Comparison of ENCODE assay signal across 1 cellular context in genomic region chr6:5286780-5287179, GRCh38.
TF ChIP-seq lines count a peak whose summit lies in the region.

No MANE protein-coding gene starts in this region.

TF ChIP-seq in GM23338, 12 proteins besides CTCF, POLR2A, EP300 and RAD21:
- TF ChIP-seq, protein P1, sequence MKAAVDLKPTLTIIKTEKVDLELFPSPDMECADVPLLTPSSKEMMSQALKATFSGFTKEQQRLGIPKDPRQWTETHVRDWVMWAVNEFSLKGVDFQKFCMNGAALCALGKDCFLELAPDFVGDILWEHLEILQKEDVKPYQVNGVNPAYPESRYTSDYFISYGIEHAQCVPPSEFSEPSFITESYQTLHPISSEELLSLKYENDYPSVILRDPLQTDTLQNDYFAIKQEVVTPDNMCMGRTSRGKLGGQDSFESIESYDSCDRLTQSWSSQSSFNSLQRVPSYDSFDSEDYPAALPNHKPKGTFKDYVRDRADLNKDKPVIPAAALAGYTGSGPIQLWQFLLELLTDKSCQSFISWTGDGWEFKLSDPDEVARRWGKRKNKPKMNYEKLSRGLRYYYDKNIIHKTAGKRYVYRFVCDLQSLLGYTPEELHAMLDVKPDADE (IDR thresholded peaks at IDR 0.05) = no peak
- no peak for TF ChIP-seq REST (IDR thresholded peaks at IDR 0.05; ENCODE audit: unreplicated experiment)
- TF ChIP-seq POLR2AphosphoS5 (IDR thresholded peaks at IDR 0.05; ENCODE audit: low read depth) = no peak
- TF ChIP-seq NANOG (IDR thresholded peaks at IDR 0.05; ENCODE audit: borderline replicate concordance) = no peak
- no peak for TF ChIP-seq ZNF331 (CRISPR knock-in tag; IDR thresholded peaks at IDR 0.05; ENCODE audit: low read depth)
- TF ChIP-seq ZNF114 (CRISPR knock-in tag; IDR thresholded peaks at IDR 0.05) = no peak
- TF ChIP-seq EZH2phosphoT487 (IDR thresholded peaks at IDR 0.05; ENCODE audit: unreplicated experiment) = no peak
- TF ChIP-seq CREB1 (CRISPR knock-in tag; IDR thresholded peaks at IDR 0.05; ENCODE audit: low read depth) = no peak
- no peak for TF ChIP-seq ZNF462 (CRISPR knock-in tag; IDR thresholded peaks at IDR 0.05)
- TF ChIP-seq STAT1 (IDR thresholded peaks at IDR 0.05; ENCODE audit: unreplicated experiment) = no peak
- no peak for TF ChIP-seq JUNB (IDR thresholded peaks at IDR 0.05; ENCODE audit: unreplicated experiment)
- no peak for TF ChIP-seq EZH2 (IDR thresholded peaks at IDR 0.05; ENCODE audit: low read depth, unreplicated experiment)
